In the genomic region with DNA sequence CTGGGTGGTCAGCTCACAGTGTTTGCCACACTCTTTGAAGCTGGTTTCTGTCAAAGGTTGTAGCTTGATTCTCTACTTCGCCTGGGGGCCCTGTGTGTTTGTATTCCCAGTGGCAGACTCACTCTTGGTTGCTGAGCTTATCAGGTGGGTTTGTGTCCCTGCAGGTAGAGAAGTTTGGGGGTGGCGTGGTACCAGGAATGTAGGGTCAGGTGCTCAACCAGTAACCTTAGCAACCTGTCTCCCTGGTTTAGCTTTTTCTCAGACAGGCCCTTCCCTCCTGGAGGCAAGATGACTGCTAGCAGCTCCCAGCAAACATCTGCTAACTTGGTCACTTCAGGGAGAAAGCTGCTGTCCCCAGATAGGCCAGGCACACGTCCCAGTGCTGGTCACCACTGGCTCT, we compare ENCODE assay signal across 24 cellular contexts.
"Had no signal": no experiment of that assay in that cellular context is flagged by ENCODE, and none has a peak within 500 bp of the region (broad histone marks: within the 10 kb centered on the region; RNA-seq: fewer than 3 reads in every experiment).

No MANE protein-coding gene starts in this region.

- H3K79me2 ChIP-seq: parathyroid adenoma had no signal

- H3K9me3 ChIP-seq: ovary, psoas muscle, right lobe of liver, sigmoid colon, testis, vagina had no signal

- H3K27ac ChIP-seq: neural progenitor cell, ovary, parathyroid adenoma, psoas muscle, right lobe of liver, sigmoid colon, stomach, testis, tibial artery, transverse colon, upper lobe of left lung, vagina had no signal

- H2AFZ ChIP-seq: neural progenitor cell, parathyroid adenoma had no signal

- ATAC-seq: natural killer cell; psoas muscle; right cardiac atrium; right lobe of liver; stimulated activated effector memory CD8-positive, alpha-beta T cell treated with anti-CD3 and anti-CD28 coated beads, Interleukin-12 subunit alpha, Interleukin-12 subunit beta, amount 100 ng/mL, for 72 hours; stimulated activated naive B cell treated with anti-CD40 and anti-IgM and Interleukin-4, amounts not matched to agents 10 μg/mL and 1 μg/mL and 100 μg/mL, for 72 hours had no signal

- H3K36me3 ChIP-seq: neural progenitor cell, ovary, right lobe of liver, sigmoid colon, stomach, tibial artery, transverse colon, upper lobe of left lung, vagina had no signal

- H3K4me3 ChIP-seq: neural progenitor cell, ovary, psoas muscle, right lobe of liver, sigmoid colon, stomach, testis, tibial artery, transverse colon, upper lobe of left lung, vagina had no signal

- DNase-seq: natural killer cell; occipital lobe; ovary; posterior cingulate gyrus; psoas muscle; right cardiac atrium; right lobe of liver; sigmoid colon; small intestine; stimulated activated CD4-positive, alpha-beta T cell treated with anti-CD3 and anti-CD28 coated beads, Interleukin-15, amount 100 ng/mL, for 24 hours; stimulated activated CD4-positive, alpha-beta T cell treated with anti-CD3 and anti-CD28 coated beads, Interleukin-2, amount 100 ng/mL, for 24 hours; stimulated activated CD4-positive, alpha-beta T cell treated with anti-CD3 and anti-CD28 coated beads, Interleukin-2, amount 100 ng/mL, for 48 hours; stimulated activated CD4-positive, alpha-beta T cell treated with anti-CD3 and anti-CD28 coated beads, Interleukin-4, amount 100 ng/mL, for 24 hours; stimulated activated naive B cell treated with anti-CD40 and anti-IgM and Interleukin-4, amounts not matched to agents 10 μg/mL and 1 μg/mL and 100 μg/mL, for 72 hours; stimulated activated naive CD4-positive, alpha-beta T cell treated with Interleukin-2 at 50 U/mL for 16 hours; stomach; testis; tibial artery; transverse colon; upper lobe of left lung had no signal

- H3K9ac ChIP-seq: neural progenitor cell, parathyroid adenoma had no signal

- H3K4me2 ChIP-seq: neural progenitor cell had no signal

- H3K4me1 ChIP-seq: neural progenitor cell, parathyroid adenoma, psoas muscle, right lobe of liver, sigmoid colon, stomach, testis, tibial artery, transverse colon, upper lobe of left lung, vagina had no signal

- H3K27me3 ChIP-seq: neural progenitor cell, ovary, right lobe of liver, sigmoid colon, stomach, testis, tibial artery, transverse colon, upper lobe of left lung, vagina had no signal
